Comparison of ENCODE assay signal across 3 cellular contexts in the genomic region with DNA sequence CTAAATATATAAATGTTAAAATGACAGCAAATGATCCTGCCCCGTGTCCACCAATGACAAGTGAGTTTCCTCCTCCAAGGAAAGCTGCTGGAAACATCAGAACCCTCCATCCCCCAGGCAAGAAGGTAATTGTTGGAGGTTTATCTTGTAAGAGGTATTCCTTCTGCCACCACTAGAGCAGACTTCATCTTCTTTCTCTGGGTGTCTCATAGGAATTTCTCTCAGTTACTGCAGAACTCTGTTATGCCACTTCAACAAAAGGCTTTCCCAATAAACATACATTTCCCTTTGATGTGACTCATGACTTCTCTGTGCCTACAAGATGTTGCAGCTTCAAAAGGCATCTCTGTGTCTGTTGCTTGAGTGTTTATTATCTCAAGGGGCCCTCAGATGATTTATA.
TF ChIP-seq lines count a peak whose summit lies in the region.

No MANE protein-coding gene starts in this region.

TF ChIP-seq in A549, 52 proteins besides CTCF, POLR2A, EP300 and RAD21 (continued from another document):
- TF ChIP-seq PBX3 (IDR thresholded peaks at IDR 0.05), result no peak
TF ChIP-seq in A549: peak in this region for 1.

TF ChIP-seq in SK-N-SH treated with all-trans-retinoic acid at 6 μM for 48 hours, 23 proteins besides CTCF, POLR2A, EP300 and RAD21:
- TF ChIP-seq, protein P1, sequence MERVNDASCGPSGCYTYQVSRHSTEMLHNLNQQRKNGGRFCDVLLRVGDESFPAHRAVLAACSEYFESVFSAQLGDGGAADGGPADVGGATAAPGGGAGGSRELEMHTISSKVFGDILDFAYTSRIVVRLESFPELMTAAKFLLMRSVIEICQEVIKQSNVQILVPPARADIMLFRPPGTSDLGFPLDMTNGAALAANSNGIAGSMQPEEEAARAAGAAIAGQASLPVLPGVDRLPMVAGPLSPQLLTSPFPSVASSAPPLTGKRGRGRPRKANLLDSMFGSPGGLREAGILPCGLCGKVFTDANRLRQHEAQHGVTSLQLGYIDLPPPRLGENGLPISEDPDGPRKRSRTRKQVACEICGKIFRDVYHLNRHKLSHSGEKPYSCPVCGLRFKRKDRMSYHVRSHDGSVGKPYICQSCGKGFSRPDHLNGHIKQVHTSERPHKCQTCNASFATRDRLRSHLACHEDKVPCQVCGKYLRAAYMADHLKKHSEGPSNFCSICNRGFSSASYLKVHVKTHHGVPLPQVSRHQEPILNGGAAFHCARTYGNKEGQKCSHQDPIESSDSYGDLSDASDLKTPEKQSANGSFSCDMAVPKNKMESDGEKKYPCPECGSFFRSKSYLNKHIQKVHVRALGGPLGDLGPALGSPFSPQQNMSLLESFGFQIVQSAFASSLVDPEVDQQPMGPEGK (CRISPR knock-in tag; IDR thresholded peaks at IDR 0.05; ENCODE audit: borderline replicate concordance), result no peak
- TF ChIP-seq, protein P2, sequence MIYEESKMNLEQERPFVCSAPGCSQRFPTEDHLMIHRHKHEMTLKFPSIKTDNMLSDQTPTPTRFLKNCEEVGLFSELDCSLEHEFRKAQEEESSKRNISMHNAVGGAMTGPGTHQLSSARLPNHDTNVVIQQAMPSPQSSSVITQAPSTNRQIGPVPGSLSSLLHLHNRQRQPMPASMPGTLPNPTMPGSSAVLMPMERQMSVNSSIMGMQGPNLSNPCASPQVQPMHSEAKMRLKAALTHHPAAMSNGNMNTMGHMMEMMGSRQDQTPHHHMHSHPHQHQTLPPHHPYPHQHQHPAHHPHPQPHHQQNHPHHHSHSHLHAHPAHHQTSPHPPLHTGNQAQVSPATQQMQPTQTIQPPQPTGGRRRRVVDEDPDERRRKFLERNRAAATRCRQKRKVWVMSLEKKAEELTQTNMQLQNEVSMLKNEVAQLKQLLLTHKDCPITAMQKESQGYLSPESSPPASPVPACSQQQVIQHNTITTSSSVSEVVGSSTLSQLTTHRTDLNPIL (CRISPR knock-in tag; IDR thresholded peaks at IDR 0.05; ENCODE audit: low read depth), result no peak
- no peak for TF ChIP-seq RARB (CRISPR knock-in tag; IDR thresholded peaks at IDR 0.05)
- no peak for TF ChIP-seq BACH2 (CRISPR knock-in tag; IDR thresholded peaks at IDR 0.05; ENCODE audit: borderline replicate concordance)
- TF ChIP-seq ZFP3 (CRISPR knock-in tag; IDR thresholded peaks at IDR 0.05), result no peak
- TF ChIP-seq ARNTL (CRISPR knock-in tag; IDR thresholded peaks at IDR 0.05; ENCODE audit: borderline replicate concordance, low read depth), result no peak
- TF ChIP-seq CSDC2 (CRISPR knock-in tag; IDR thresholded peaks at IDR 0.05), result no peak
- TF ChIP-seq, protein P3, sequence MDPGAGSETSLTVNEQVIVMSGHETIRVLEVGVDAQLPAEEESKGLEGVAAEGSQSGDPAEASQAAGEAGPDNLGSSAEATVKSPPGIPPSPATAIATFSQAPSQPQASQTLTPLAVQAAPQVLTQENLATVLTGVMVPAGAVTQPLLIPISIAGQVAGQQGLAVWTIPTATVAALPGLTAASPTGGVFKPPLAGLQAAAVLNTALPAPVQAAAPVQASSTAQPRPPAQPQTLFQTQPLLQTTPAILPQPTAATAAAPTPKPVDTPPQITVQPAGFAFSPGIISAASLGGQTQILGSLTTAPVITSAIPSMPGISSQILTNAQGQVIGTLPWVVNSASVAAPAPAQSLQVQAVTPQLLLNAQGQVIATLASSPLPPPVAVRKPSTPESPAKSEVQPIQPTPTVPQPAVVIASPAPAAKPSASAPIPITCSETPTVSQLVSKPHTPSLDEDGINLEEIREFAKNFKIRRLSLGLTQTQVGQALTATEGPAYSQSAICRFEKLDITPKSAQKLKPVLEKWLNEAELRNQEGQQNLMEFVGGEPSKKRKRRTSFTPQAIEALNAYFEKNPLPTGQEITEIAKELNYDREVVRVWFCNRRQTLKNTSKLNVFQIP (CRISPR knock-in tag; IDR thresholded peaks at IDR 0.05; ENCODE audit: borderline replicate concordance, low read depth), result no peak
- no peak for TF ChIP-seq ZNF565 (CRISPR knock-in tag; conservative IDR thresholded peaks at IDR 0.05; ENCODE audit: low read depth)
- TF ChIP-seq TCF4 (CRISPR knock-in tag; IDR thresholded peaks at IDR 0.05; ENCODE audit: borderline replicate concordance), result no peak
- no peak for TF ChIP-seq ZC3H10 (CRISPR knock-in tag; IDR thresholded peaks at IDR 0.05)

TF ChIP-seq in HepG2, 621 proteins besides CTCF, POLR2A, EP300 and RAD21 (continued from another document):
- TF ChIP-seq SOX5 (CRISPR knock-in tag; IDR thresholded peaks at IDR 0.05; ENCODE audit: borderline replicate concordance) (no peak), BCL6 (CRISPR knock-in tag; IDR thresholded peaks at IDR 0.05) (no peak), ZSCAN5A (CRISPR knock-in tag; IDR thresholded peaks at IDR 0.05; ENCODE audit: borderline replicate concordance) (no peak), ZNF672 (CRISPR knock-in tag; IDR thresholded peaks at IDR 0.05) (no peak), KDM1A (CRISPR knock-in tag; IDR thresholded peaks at IDR 0.05) (no peak), ZFYVE20 (CRISPR knock-in tag; IDR thresholded peaks at IDR 0.05; ENCODE audit: borderline replicate concordance, low read depth) (no peak), ZNF253 (CRISPR knock-in tag; IDR thresholded peaks at IDR 0.05; ENCODE audit: borderline replicate concordance) (no peak), MIER3 (CRISPR knock-in tag; IDR thresholded peaks at IDR 0.05; ENCODE audit: borderline replicate concordance) (no peak), ZBTB7B (CRISPR knock-in tag; IDR thresholded peaks at IDR 0.05) (no peak), ZNF629 (CRISPR knock-in tag; conservative IDR thresholded peaks at IDR 0.05) (no peak), KDM5A (IDR thresholded peaks at IDR 0.05; ENCODE audit: borderline replicate concordance, low read length) (no peak)
- TF ChIP-seq, protein P4, sequence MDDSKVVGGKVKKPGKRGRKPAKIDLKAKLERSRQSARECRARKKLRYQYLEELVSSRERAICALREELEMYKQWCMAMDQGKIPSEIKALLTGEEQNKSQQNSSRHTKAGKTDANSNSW (CRISPR knock-in tag; IDR thresholded peaks at IDR 0.05; ENCODE audit: borderline replicate concordance), result no peak
- TF ChIP-seq, protein P5, sequence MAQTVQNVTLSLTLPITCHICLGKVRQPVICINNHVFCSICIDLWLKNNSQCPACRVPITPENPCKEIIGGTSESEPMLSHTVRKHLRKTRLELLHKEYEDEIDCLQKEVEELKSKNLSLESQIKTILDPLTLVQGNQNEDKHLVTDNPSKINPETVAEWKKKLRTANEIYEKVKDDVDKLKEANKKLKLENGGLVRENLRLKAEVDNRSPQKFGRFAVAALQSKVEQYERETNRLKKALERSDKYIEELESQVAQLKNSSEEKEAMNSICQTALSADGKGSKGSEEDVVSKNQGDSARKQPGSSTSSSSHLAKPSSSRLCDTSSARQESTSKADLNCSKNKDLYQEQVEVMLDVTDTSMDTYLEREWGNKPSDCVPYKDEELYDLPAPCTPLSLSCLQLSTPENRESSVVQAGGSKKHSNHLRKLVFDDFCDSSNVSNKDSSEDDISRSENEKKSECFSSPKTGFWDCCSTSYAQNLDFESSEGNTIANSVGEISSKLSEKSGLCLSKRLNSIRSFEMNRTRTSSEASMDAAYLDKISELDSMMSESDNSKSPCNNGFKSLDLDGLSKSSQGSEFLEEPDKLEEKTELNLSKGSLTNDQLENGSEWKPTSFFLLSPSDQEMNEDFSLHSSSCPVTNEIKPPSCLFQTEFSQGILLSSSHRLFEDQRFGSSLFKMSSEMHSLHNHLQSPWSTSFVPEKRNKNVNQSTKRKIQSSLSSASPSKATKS (CRISPR knock-in tag; IDR thresholded peaks at IDR 0.05), result no peak
- TF ChIP-seq, protein P6, sequence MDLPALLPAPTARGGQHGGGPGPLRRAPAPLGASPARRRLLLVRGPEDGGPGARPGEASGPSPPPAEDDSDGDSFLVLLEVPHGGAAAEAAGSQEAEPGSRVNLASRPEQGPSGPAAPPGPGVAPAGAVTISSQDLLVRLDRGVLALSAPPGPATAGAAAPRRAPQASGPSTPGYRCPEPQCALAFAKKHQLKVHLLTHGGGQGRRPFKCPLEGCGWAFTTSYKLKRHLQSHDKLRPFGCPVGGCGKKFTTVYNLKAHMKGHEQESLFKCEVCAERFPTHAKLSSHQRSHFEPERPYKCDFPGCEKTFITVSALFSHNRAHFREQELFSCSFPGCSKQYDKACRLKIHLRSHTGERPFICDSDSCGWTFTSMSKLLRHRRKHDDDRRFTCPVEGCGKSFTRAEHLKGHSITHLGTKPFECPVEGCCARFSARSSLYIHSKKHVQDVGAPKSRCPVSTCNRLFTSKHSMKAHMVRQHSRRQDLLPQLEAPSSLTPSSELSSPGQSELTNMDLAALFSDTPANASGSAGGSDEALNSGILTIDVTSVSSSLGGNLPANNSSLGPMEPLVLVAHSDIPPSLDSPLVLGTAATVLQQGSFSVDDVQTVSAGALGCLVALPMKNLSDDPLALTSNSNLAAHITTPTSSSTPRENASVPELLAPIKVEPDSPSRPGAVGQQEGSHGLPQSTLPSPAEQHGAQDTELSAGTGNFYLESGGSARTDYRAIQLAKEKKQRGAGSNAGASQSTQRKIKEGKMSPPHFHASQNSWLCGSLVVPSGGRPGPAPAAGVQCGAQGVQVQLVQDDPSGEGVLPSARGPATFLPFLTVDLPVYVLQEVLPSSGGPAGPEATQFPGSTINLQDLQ (CRISPR knock-in tag; IDR thresholded peaks at IDR 0.05), result no peak
- TF ChIP-seq, protein P7, sequence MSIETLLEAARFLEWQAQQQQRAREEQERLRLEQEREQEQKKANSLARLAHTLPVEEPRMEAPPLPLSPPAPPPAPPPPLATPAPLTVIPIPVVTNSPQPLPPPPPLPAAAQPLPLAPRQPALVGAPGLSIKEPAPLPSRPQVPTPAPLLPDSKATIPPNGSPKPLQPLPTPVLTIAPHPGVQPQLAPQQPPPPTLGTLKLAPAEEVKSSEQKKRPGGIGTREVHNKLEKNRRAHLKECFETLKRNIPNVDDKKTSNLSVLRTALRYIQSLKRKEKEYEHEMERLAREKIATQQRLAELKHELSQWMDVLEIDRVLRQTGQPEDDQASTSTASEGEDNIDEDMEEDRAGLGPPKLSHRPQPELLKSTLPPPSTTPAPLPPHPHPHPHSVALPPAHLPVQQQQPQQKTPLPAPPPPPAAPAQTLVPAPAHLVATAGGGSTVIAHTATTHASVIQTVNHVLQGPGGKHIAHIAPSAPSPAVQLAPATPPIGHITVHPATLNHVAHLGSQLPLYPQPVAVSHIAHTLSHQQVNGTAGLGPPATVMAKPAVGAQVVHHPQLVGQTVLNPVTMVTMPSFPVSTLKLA (IDR thresholded peaks at IDR 0.05), result no peak
TF ChIP-seq in HepG2: peak in this region for 0.
